ENCODE assay signal across 27 cellular contexts in genomic region chr17:80903041-80903611, GRCh38.
"Had no signal": no experiment of that assay in that cellular context is flagged by ENCODE, and none has a peak within 500 bp of the region (broad histone marks: within the 10 kb centered on the region; RNA-seq: fewer than 3 reads in every experiment).

No MANE protein-coding gene starts in this region.

- DNase-seq: activated CD4-positive, alpha-beta T cell treated with anti-CD3 and anti-CD28 coated beads for 48 hours; activated CD4-positive, alpha-beta T cell treated with anti-CD3 and anti-CD28 coated beads, Interleukin-2, amount 50 U/mL, for 4 hours; activated CD4-positive, CD25-positive, alpha-beta regulatory T cell treated with anti-CD3 and anti-CD28 coated beads, Interleukin-2, amount 50 U/mL, for 72 hours; activated CD8-positive, alpha-beta memory T cell treated with anti-CD3 and anti-CD28 coated beads, Interleukin-2, amount 50 U/mL, for 48 hours; activated CD8-positive, alpha-beta T cell treated with anti-CD3 and anti-CD28 coated beads, Interleukin-2, amount 10 ng/mL, durations not matched to agents 7 days and 5 days; activated effector memory CD4-positive, alpha-beta T cell treated with Interleukin-2 at 50 U/mL for 16 hours; activated naive CD4-positive, alpha-beta T cell; activated naive CD8-positive, alpha-beta T cell treated with anti-CD3 and anti-CD28 coated beads, Interleukin-2, amount 10 ng/mL, durations not matched to agents 7 days and 5 days; activated T-cell treated with anti-CD3 and anti-CD28 coated beads, Interleukin-2, amount 50 U/mL, for 1 hour; adrenal gland; anterior cingulate cortex; caudate nucleus; IMR-90; KBM-7; NCI-H1048; NCI-H1930; NCI-H2171; NCI-H226; NCI-H510A; NCI-H526 treated with DMSO at 0.1 percent for 48 hours; NCI-H82; OCI-M1; SHP77 had no signal

- H3K4me1 Mint-ChIP-seq: WTC11 had no signal

- H3K27me3 ChIP-seq: adrenal gland, breast epithelium had no signal

- H3K9me3 ChIP-seq: adrenal gland, breast epithelium had no signal

- H3K27ac ChIP-seq: adrenal gland, breast epithelium had no signal

- ATAC-seq: activated CD8-positive, alpha-beta T cell treated with anti-CD3 and anti-CD28 coated beads, Interleukin-2, amount 10 ng/mL, durations not matched to agents 7 days and 5 days; Panc1; WTC11 had no signal

- H3K4me3 Mint-ChIP-seq: activated CD8-positive, alpha-beta T cell treated with anti-CD3 and anti-CD28 coated beads, Interleukin-2, amount 10 ng/mL, durations not matched to agents 7 days and 5 days; activated naive CD8-positive, alpha-beta T cell treated with anti-CD3 and anti-CD28 coated beads, Interleukin-2, amount 10 ng/mL, durations not matched to agents 7 days and 5 days; T-helper 1 cell treated with Interleukin-12 subunit alpha and Interleukin-12 subunit beta and Interleukin-4 antibody, amounts not matched to agents 30 μg/mL and 1 μg/mL, for 36 hours; WTC11 had no signal

- H3K27me3 Mint-ChIP-seq: activated naive CD8-positive, alpha-beta T cell treated with anti-CD3 and anti-CD28 coated beads, Interleukin-2, amount 10 ng/mL, durations not matched to agents 7 days and 5 days had no signal

- H3K4me1 ChIP-seq: breast epithelium had no signal

- H3K36me3 ChIP-seq: breast epithelium had no signal

- H3K4me3 ChIP-seq: adrenal gland, breast epithelium had no signal

- H3K9me3 Mint-ChIP-seq: activated naive CD8-positive, alpha-beta T cell treated with anti-CD3 and anti-CD28 coated beads, Interleukin-2, amount 10 ng/mL, durations not matched to agents 7 days and 5 days; T-helper 1 cell treated with Interleukin-12 subunit alpha and Interleukin-12 subunit beta and Interleukin-4 antibody, amounts not matched to agents 30 μg/mL and 1 μg/mL, for 36 hours; WTC11 had no signal

- H3K27ac Mint-ChIP-seq: activated naive CD8-positive, alpha-beta T cell treated with anti-CD3 and anti-CD28 coated beads, Interleukin-2, amount 10 ng/mL, durations not matched to agents 7 days and 5 days; T-helper 1 cell treated with Interleukin-12 subunit alpha and Interleukin-12 subunit beta and Interleukin-4 antibody, amounts not matched to agents 30 μg/mL and 1 μg/mL, for 36 hours; WTC11 had no signal
